24 cellular contexts compared by ENCODE assay signal in the genomic region with DNA sequence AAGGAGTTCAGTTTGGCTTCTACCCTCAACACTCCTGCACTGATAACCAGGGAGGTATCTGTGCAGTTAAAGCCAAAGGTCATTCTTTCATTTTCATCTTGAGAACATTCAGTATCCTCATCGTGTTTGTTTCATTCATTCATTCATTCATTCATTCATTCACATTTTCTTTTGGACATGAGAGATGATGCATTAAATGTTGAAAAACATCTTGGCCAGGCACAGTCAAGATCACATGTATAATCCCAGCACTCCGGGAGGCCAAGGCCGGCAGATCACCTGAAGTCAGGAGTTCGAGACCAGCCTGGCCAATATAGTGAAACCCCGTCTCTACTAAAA. TPM values are rescaled to one million over a fixed set of nuclear protein-coding genes. Genes with fewer than 3 reads are reported as not detected.
DNase-seq lines count a peak whose midpoint lies in the region; ATAC-seq and TF ChIP-seq lines count a peak whose summit lies in the region.
"Had no signal": no experiment of that assay in that cellular context is flagged by ENCODE, and none has a peak within 500 bp of the region (broad histone marks: within the 10 kb centered on the region; RNA-seq: fewer than 3 reads in every experiment).

No MANE protein-coding gene starts in this region.

- H3K4me1 Mint-ChIP-seq in activated CD8-positive, alpha-beta memory T cell treated with anti-CD3 and anti-CD28 coated beads, Interleukin-2, amount 10 ng/mL, durations not matched to agents 7 days and 5 days = peaks cover 84% of the 10 kb centered on the region
- H3K4me1 Mint-ChIP-seq in IgD-negative memory B cell (peaks cover 56 to 67% (median 62%) of the 10 kb centered on the region in 3 donors), progenitor cell of endocrine pancreas (ENCODE audit: low read depth) (peaks cover 2% of the 10 kb centered on the region)
- H3K4me1 Mint-ChIP-seq in activated naive CD8-positive, alpha-beta T cell treated with anti-CD3 and anti-CD28 coated beads, Interleukin-2, amount 50 U/mL, for 24 hours = peaks cover 90% of the 10 kb centered on the region
- H3K4me1 Mint-ChIP-seq: nephron progenitor cell had no signal

- no peaks in the 10 kb centered on the region for H3K9me3 ChIP-seq in neutrophil
- no peaks in the 10 kb centered on the region for H3K9me3 ChIP-seq in Peyer's patch
- H3K9me3 ChIP-seq: gastrocnemius medialis had no signal

- H3K27ac Mint-ChIP-seq in activated CD8-positive, alpha-beta memory T cell treated with anti-CD3 and anti-CD28 coated beads, Interleukin-2, amount 10 ng/mL, durations not matched to agents 7 days and 5 days = peak overlapping the region; percentile 28
- H3K27ac Mint-ChIP-seq in IgD-negative memory B cell = peak overlapping the region in 2 of 3 donors; percentile 12 to 89
- H3K27ac Mint-ChIP-seq in activated naive CD8-positive, alpha-beta T cell treated with anti-CD3 and anti-CD28 coated beads, Interleukin-2, amount 50 U/mL, for 24 hours = peak overlapping the region; percentile 57
- no peak overlapping the region for H3K27ac Mint-ChIP-seq in progenitor cell of endocrine pancreas
- H3K27ac Mint-ChIP-seq: nephron progenitor cell had no signal

- H3K4me3 ChIP-seq in neutrophil (ENCODE audit: low read depth in 1 of 2, low read length in 1 of 2) = no peak overlapping the region
- H3K4me3 ChIP-seq in Peyer's patch = no peak overlapping the region
- H3K4me3 ChIP-seq: gastrocnemius medialis, GM23248 had no signal

- TF ChIP-seq CTCF in neutrophil (IDR thresholded peaks at IDR 0.05) (no peak), progenitor cell of endocrine pancreas (IDR thresholded peaks at IDR 0.05; ENCODE audit: unreplicated experiment) (no peak), Peyer's patch (IDR thresholded peaks at IDR 0.05) (no peak)

- TF ChIP-seq POLR2A in Peyer's patch (IDR thresholded peaks at IDR 0.05) = no peak

- H3K4me1 ChIP-seq in neutrophil (ENCODE audit: control insufficient read depth in 1 of 2, insufficient read depth in 1 of 2, low read depth in 1 of 2, low read length in 1 of 2) (peaks cover 56 to 73% of the 10 kb centered on the region in 2 experiments), Peyer's patch (peaks cover 0 to 6% (median 3%) of the 10 kb centered on the region in 4 donors)
- H3K4me1 ChIP-seq: gastrocnemius medialis had no signal

- no peaks in the 10 kb centered on the region for H3K27me3 Mint-ChIP-seq in activated CD8-positive, alpha-beta memory T cell treated with anti-CD3 and anti-CD28 coated beads, Interleukin-2, amount 10 ng/mL, durations not matched to agents 7 days and 5 days
- H3K27me3 Mint-ChIP-seq in IgD-negative memory B cell (no peaks in the 10 kb centered on the region), progenitor cell of endocrine pancreas (no peaks in the 10 kb centered on the region)
- no peaks in the 10 kb centered on the region for H3K27me3 Mint-ChIP-seq in activated naive CD8-positive, alpha-beta T cell treated with anti-CD3 and anti-CD28 coated beads, Interleukin-2, amount 50 U/mL, for 24 hours

- H3K9me3 Mint-ChIP-seq in activated CD8-positive, alpha-beta memory T cell treated with anti-CD3 and anti-CD28 coated beads, Interleukin-2, amount 10 ng/mL, durations not matched to agents 7 days and 5 days (ENCODE audit: low read depth) = no peaks in the 10 kb centered on the region
- H3K9me3 Mint-ChIP-seq in IgD-negative memory B cell = no peaks in the 10 kb centered on the region
- no peaks in the 10 kb centered on the region for H3K9me3 Mint-ChIP-seq in activated naive CD8-positive, alpha-beta T cell treated with anti-CD3 and anti-CD28 coated beads, Interleukin-2, amount 50 U/mL, for 24 hours
- no peaks in the 10 kb centered on the region for H3K9me3 Mint-ChIP-seq in progenitor cell of endocrine pancreas (ENCODE audit: low read depth)
- H3K9me3 Mint-ChIP-seq: nephron progenitor cell had no signal

- H3K27ac ChIP-seq in neutrophil = peak overlapping the region; percentile 53
- no peak overlapping the region for H3K27ac ChIP-seq in Peyer's patch
- H3K27ac ChIP-seq: gastrocnemius medialis, GM23248 had no signal

- H3K36me3 ChIP-seq in neutrophil = peaks cover 16% of the 10 kb centered on the region
- no peaks in the 10 kb centered on the region for H3K36me3 ChIP-seq in Peyer's patch
- H3K36me3 ChIP-seq: gastrocnemius medialis had no signal

- no peak overlapping the region for H3K4me3 Mint-ChIP-seq in activated CD8-positive, alpha-beta memory T cell treated with anti-CD3 and anti-CD28 coated beads, Interleukin-2, amount 10 ng/mL, durations not matched to agents 7 days and 5 days
- peak overlapping the region in 2 of 4 donors; percentile 58 to 86 for H3K4me3 Mint-ChIP-seq in IgD-negative memory B cell
- H3K4me3 Mint-ChIP-seq in activated naive CD8-positive, alpha-beta T cell treated with anti-CD3 and anti-CD28 coated beads, Interleukin-2, amount 50 U/mL, for 24 hours = peak overlapping the region; percentile 18
- H3K4me3 Mint-ChIP-seq in progenitor cell of endocrine pancreas (ENCODE audit: low read depth) = no peak overlapping the region
- H3K4me3 Mint-ChIP-seq: nephron progenitor cell had no signal

- ATAC-seq in activated CD8-positive, alpha-beta memory T cell treated with anti-CD3 and anti-CD28 coated beads, Interleukin-2, amount 10 ng/mL, durations not matched to agents 7 days and 5 days = no peak
- ATAC-seq in activated naive CD8-positive, alpha-beta T cell treated with anti-CD3 and anti-CD28 coated beads, Interleukin-2, amount 50 U/mL, for 24 hours = no peak
- ATAC-seq: gastrocnemius medialis had no signal

- DNase-seq in activated CD8-positive, alpha-beta memory T cell treated with anti-CD3 and anti-CD28 coated beads, Interleukin-2, amount 10 ng/mL, durations not matched to agents 7 days and 5 days = no peak
- DNase-seq in activated CD8-positive, alpha-beta memory T cell treated with anti-CD3 and anti-CD28 coated beads, Interleukin-2, amount 50 U/mL, for 4 hours = no peak
- DNase-seq in activated naive CD8-positive, alpha-beta T cell treated with anti-CD3 and anti-CD28 coated beads, Interleukin-2, amount 50 U/mL, for 24 hours = no peak
- DNase-seq in progenitor cell of endocrine pancreas (ENCODE audit: low spot score, unreplicated experiment) = no peak
- DNase-seq in Peyer's patch = no peak
- DNase-seq in anterior cingulate cortex (lab: John Stamatoyannopoulos, UW) = no peak
- DNase-seq: activated CD4-positive, alpha-beta T cell treated with anti-CD3 and anti-CD28 coated beads for 4 hours; activated T-cell treated with anti-CD3 and anti-CD28 coated beads, Interleukin-2, amount 50 U/mL, for 1 hour; C1 segment of cervical spinal cord; DMS53; gastrocnemius medialis; GM23248; Kasumi-1; kidney glomerular epithelial cell; mesendoderm; NCI-H1048; NCI-H2081 treated with DMSO at 0.1 percent for 48 hours; nephron progenitor cell; stimulated activated CD4-positive, alpha-beta T cell treated with anti-CD3 and anti-CD28 coated beads, Interleukin-2, amount 100 ng/mL, for 24 hours had no signal

- peaks cover 48% of the 10 kb centered on the region for H3K36me3 Mint-ChIP-seq in activated CD8-positive, alpha-beta memory T cell treated with anti-CD3 and anti-CD28 coated beads, Interleukin-2, amount 10 ng/mL, durations not matched to agents 7 days and 5 days
- H3K36me3 Mint-ChIP-seq in IgD-negative memory B cell (peaks cover 4% of the 10 kb centered on the region), progenitor cell of endocrine pancreas (ENCODE audit: insufficient read depth) (no peaks in the 10 kb centered on the region)
- peaks cover 40% of the 10 kb centered on the region for H3K36me3 Mint-ChIP-seq in activated naive CD8-positive, alpha-beta T cell treated with anti-CD3 and anti-CD28 coated beads, Interleukin-2, amount 50 U/mL, for 24 hours (ENCODE audit: low read depth)

- H3K27me3 ChIP-seq in neutrophil = no peaks in the 10 kb centered on the region
- no peaks in the 10 kb centered on the region for H3K27me3 ChIP-seq in Peyer's patch
- H3K27me3 ChIP-seq: gastrocnemius medialis had no signal

- CTCF ChIA-PET in activated CD8-positive, alpha-beta memory T cell treated with anti-CD3 and anti-CD28 coated beads, Interleukin-2, amount 10 ng/mL, durations not matched to agents 7 days and 5 days (lab: Charles Lee) = interaction anchor here (1.2 to 1.7 kb wide), 2 partner anchors 16 to 30 kb away, joined by 3 to 6 read pairs; no protein-coding TSS in a partner anchor

RNA-seq across cellular contexts. Expression of gene APBB1IP, which starts 34.3 kb away (rescaled TPM):
- total RNA-seq in activated CD8-positive, alpha-beta memory T cell treated with anti-CD3 and anti-CD28 coated beads, Interleukin-2, amount 10 ng/mL, durations not matched to agents 7 days and 5 days = 10 to 100 TPM; 73.2 to 73.8 TPM
- polyA plus RNA-seq in IgD-negative memory B cell = 66.4 TPM
- 0.24 and 0.38 TPM in 2 replicates for total RNA-seq in progenitor cell of endocrine pancreas
- total RNA-seq in Peyer's patch = 10 to 100 TPM in 1 of 4 donors, 1 to 10 TPM in 3; 3.3 to 32.2 (median 4.9) TPM
- total RNA-seq: bronchial epithelial cell, dermis microvascular lymphatic vessel endothelial cell, NCI-H460 had no signal
